ENCODE assay signal across 23 cellular contexts in genomic region chr9:13173553-13173952, GRCh38.
DNase-seq lines count a peak whose midpoint lies in the region; ATAC-seq, FAIRE-seq and TF ChIP-seq lines count a peak whose summit lies in the region.
"Had no signal": no experiment of that assay in that cellular context is flagged by ENCODE, and none has a peak within 500 bp of the region (broad histone marks: within the 10 kb centered on the region; RNA-seq: fewer than 3 reads in every experiment).

No MANE protein-coding gene starts in this region.

- H3K79me2 ChIP-seq in GM23338 (replicated peaks; ENCODE audit: insufficient read depth) = no peaks in the 10 kb centered on the region

- no peak overlapping the region for H3K4me3 Mint-ChIP-seq in GM23338
- H3K4me3 Mint-ChIP-seq in mesothelial cell of epicardium = no peak overlapping the region
- H3K4me3 Mint-ChIP-seq: B cell; CD4-positive, alpha-beta T cell; CD8-positive, alpha-beta T cell had no signal

- H3K9me3 Mint-ChIP-seq in GM23338 (no peaks in the 10 kb centered on the region), mesothelial cell of epicardium (peaks cover 4% of the 10 kb centered on the region)

- peaks cover 9% of the 10 kb centered on the region; the same call in 2 of the 3 replicates for H3K36me3 Mint-ChIP-seq in GM23338 (ENCODE audit: low read depth)
- peaks cover 36% of the 10 kb centered on the region for H3K36me3 Mint-ChIP-seq in mesothelial cell of epicardium
- H3K36me3 Mint-ChIP-seq: CD8-positive, alpha-beta T cell had no signal

- no peaks in the 10 kb centered on the region for H3K27me3 Mint-ChIP-seq in GM23338 (ENCODE audit: insufficient read depth, low read depth, poor library complexity)
- H3K27me3 Mint-ChIP-seq in mesothelial cell of epicardium (ENCODE audit: low read depth) = no peaks in the 10 kb centered on the region
- H3K27me3 Mint-ChIP-seq: B cell; CD4-positive, alpha-beta T cell had no signal

- no peak overlapping the region for H3K4me3 ChIP-seq in GM23338
- H3K4me3 ChIP-seq: BLaER1 treated with 17β-estradiol and CSF1 and Interleukin-3, amounts not matched to agents 10 nM and 100 nM had no signal

- H3F3A ChIP-seq in GM23338 (replicated peaks; ENCODE audit: low read depth) = no peaks in the 10 kb centered on the region

- TF ChIP-seq CTCF in GM23338 (conservative IDR thresholded peaks at IDR 0.05; ENCODE audit: low read depth in 2 of 2) (no peak), mesothelial cell of epicardium (IDR thresholded peaks at IDR 0.05; ENCODE audit: unreplicated experiment) (no peak)

- H3K27me3 ChIP-seq in GM23338 (ENCODE audit: insufficient read depth) = no peaks in the 10 kb centered on the region
- H3K27me3 ChIP-seq: BLaER1 treated with 17β-estradiol and CSF1 and Interleukin-3, amounts not matched to agents 10 nM and 100 nM had no signal

- no peak overlapping the region for H3K27ac ChIP-seq in GM23338 (ENCODE audit: low read depth)
- H3K27ac ChIP-seq: BLaER1 treated with 17β-estradiol and CSF1 and Interleukin-3, amounts not matched to agents 10 nM and 100 nM; C4-2B had no signal

- no peak for FAIRE-seq in HTR-8/SVneo (lab: Jason Lieb, UNC)
- FAIRE-seq: A204.1, D721Med, G401.6, GM12891, GM19239 had no signal

- H3K4me1 Mint-ChIP-seq in GM23338 = no peaks in the 10 kb centered on the region
- H3K4me1 Mint-ChIP-seq in mesothelial cell of epicardium = peaks cover 27% of the 10 kb centered on the region
- H3K4me1 Mint-ChIP-seq: B cell had no signal

- H3K27ac Mint-ChIP-seq in GM23338 = peak overlapping the region; percentile 4; the same call in 1 of the 2 replicates
- H3K27ac Mint-ChIP-seq in mesothelial cell of epicardium = peak overlapping the region; percentile 3
- H3K27ac Mint-ChIP-seq: B cell; CD4-positive, alpha-beta T cell; CD8-positive, alpha-beta T cell had no signal

- H2AFZ ChIP-seq in GM23338 = no peak overlapping the region

- ATAC-seq in GM23338 = no peak
- ATAC-seq in left lobe of liver = peak; percentile 76
- ATAC-seq in HG02981 (IDR thresholded peaks at IDR 0.05; ENCODE audit: unreplicated experiment) = no peak
- ATAC-seq: CD8-positive, alpha-beta T cell had no signal

- peak; percentile 35 for DNase-seq in Ammon's horn (ENCODE audit: low spot score)
- no peak for DNase-seq in GM23338 (ENCODE audit: low spot score)
- peak; percentile 48 for DNase-seq in left lobe of liver (ENCODE audit: low spot score)
- DNase-seq in mesothelial cell of epicardium (ENCODE audit: low spot score in 2 of 2, unreplicated experiment in 2 of 2) = no peak
- DNase-seq in HTR-8/SVneo (ENCODE audit: insufficient read length, low spot score) = no peak
- no peak for DNase-seq in hippocampal formation (lab: John Stamatoyannopoulos, UW)
- DNase-seq: 8988T; ACHN; Caco-2; Calu3; CD4-positive, alpha-beta T cell; CD8-positive, alpha-beta T cell; DMS79 treated with DMSO at 0.1 percent for 48 hours; GF-D8 had no signal

- H3K4me2 ChIP-seq in GM23338 = no peak overlapping the region
- H3K4me2 ChIP-seq: BLaER1 treated with 17β-estradiol and CSF1 and Interleukin-3, amounts not matched to agents 10 nM and 100 nM had no signal

- no peaks in the 10 kb centered on the region for H3K4me1 ChIP-seq in GM23338 (ENCODE audit: insufficient read depth)
- H3K4me1 ChIP-seq: BLaER1 treated with 17β-estradiol and CSF1 and Interleukin-3, amounts not matched to agents 10 nM and 100 nM; Caco-2 had no signal

- H4K20me1 ChIP-seq in GM23338 (replicated peaks; ENCODE audit: insufficient read depth) = no peaks in the 10 kb centered on the region
- H4K20me1 ChIP-seq: BLaER1 treated with 17β-estradiol and CSF1 and Interleukin-3, amounts not matched to agents 10 nM and 100 nM had no signal

- no peaks in the 10 kb centered on the region for H3K9me2 ChIP-seq in GM23338 (ENCODE audit: insufficient read depth)

- H3K36me3 ChIP-seq in GM23338 (ENCODE audit: insufficient read depth) = no peaks in the 10 kb centered on the region
- H3K36me3 ChIP-seq: BLaER1 treated with 17β-estradiol and CSF1 and Interleukin-3, amounts not matched to agents 10 nM and 100 nM had no signal

TF ChIP-seq in GM23338, 12 proteins besides CTCF, POLR2A, EP300 and RAD21:
- TF ChIP-seq ZNF331 (CRISPR knock-in tag; IDR thresholded peaks at IDR 0.05; ENCODE audit: low read depth) = no peak
- no peak for TF ChIP-seq EZH2phosphoT487 (IDR thresholded peaks at IDR 0.05; ENCODE audit: unreplicated experiment)
- no peak for TF ChIP-seq ZNF114 (CRISPR knock-in tag; IDR thresholded peaks at IDR 0.05)

Comparison
In these comparisons a context has a peak if more than half of its experiments do, and no peak if none do; other contexts are left out.
1. DNase-seq: peak in Ammon's horn (single experiment) and left lobe of liver (single experiment); none in GM23338 (single experiment), mesothelial cell of epicardium (0 of 2), HTR-8/SVneo (single experiment) and hippocampal formation (0 of 2).